ENCODE assay signal across 27 cellular contexts in the genomic region with DNA sequence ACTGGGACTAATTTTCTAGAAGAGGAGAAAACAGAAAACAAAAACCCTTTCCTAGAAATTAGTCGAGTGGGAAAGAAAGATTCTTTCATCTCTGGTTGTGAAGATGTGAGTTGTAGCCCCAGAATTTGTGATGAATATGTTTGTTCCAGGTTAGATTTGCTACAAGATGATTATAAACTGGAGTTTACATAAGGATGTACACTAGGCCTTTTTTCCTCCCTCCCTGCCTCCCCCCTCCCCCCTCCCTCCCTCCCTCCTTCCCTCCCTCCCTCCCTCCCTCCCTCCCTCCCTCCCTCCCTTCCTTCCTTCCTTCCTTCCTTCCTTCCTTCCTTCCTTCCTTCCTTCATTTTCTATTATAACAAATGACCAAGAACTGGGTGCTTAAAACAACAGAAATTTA.
"Had no signal": no experiment of that assay in that cellular context is flagged by ENCODE, and none has a peak within 500 bp of the region (broad histone marks: within the 10 kb centered on the region; RNA-seq: fewer than 3 reads in every experiment).

No MANE protein-coding gene starts in this region.

- H3K27ac ChIP-seq: stomach, suprapubic skin, testis, thoracic aorta, thyroid gland, tibial artery, tibial nerve, transverse colon, upper lobe of left lung, upper lobe of right lung, uterus, vagina had no signal

- DNase-seq: stimulated activated CD4-positive, alpha-beta T cell treated with anti-CD3 and anti-CD28 coated beads, Interleukin-2, amount 100 ng/mL, for 48 hours; stimulated activated CD4-positive, alpha-beta T cell treated with anti-CD3 and anti-CD28 coated beads, Interleukin-4, amount 100 ng/mL, for 1 hour; stimulated activated CD4-positive, alpha-beta T cell treated with anti-CD3 and anti-CD28 coated beads, Interleukin-4, amount 100 ng/mL, for 24 hours; stimulated activated CD4-positive, alpha-beta T cell treated with anti-CD3 and anti-CD28 coated beads, Interleukin-4, amount 100 ng/mL, for 4 hours; stimulated activated CD8-positive, alpha-beta memory T cell treated with anti-CD3 and anti-CD28 coated beads, Interleukin-4, amount 100 ng/mL, for 48 hours; stimulated activated naive B cell treated with anti-CD40 and anti-IgM and Interleukin-4, amounts not matched to agents 10 μg/mL and 1 μg/mL and 100 μg/mL, for 72 hours; stimulated activated naive CD4-positive, alpha-beta T cell; stimulated activated naive CD4-positive, alpha-beta T cell treated with Interleukin-2 at 50 U/mL for 16 hours; stimulated activated naive CD8-positive, alpha-beta T cell treated with anti-CD3 and anti-CD28 coated beads, Interleukin-15, amount 100 ng/mL, for 72 hours; stimulated activated naive CD8-positive, alpha-beta T cell treated with anti-CD3 and anti-CD28 coated beads, Interleukin-15, Interleukin-2, amounts not matched to agents 100 U/mL and 50 U/mL, for 24 hours; stomach; substantia nigra; testis; thyroid gland; tibial artery; transverse colon; trophoblast cell; upper lobe of left lung; upper lobe of right lung; uterus had no signal

- H3K4me3 ChIP-seq: stomach, suprapubic skin, testis, thoracic aorta, thyroid gland, tibial artery, tibial nerve, transverse colon, upper lobe of left lung, upper lobe of right lung, uterus, vagina had no signal

- H3K27me3 ChIP-seq: stomach, suprapubic skin, testis, thyroid gland, tibial artery, tibial nerve, transverse colon, upper lobe of left lung, upper lobe of right lung, uterus, vagina had no signal

- ATAC-seq: stimulated activated effector memory CD8-positive, alpha-beta T cell treated with anti-CD3 and anti-CD28 coated beads, Interleukin-12 subunit alpha, Interleukin-12 subunit beta, amount 100 ng/mL, for 72 hours; stimulated activated memory B cell treated with anti-CD40 and anti-IgM and Interleukin-4, amounts not matched to agents 10 μg/mL and 1 μg/mL and 100 μg/mL, for 72 hours; stimulated activated naive B cell treated with anti-CD40 and anti-IgM and Interleukin-4, amounts not matched to agents 10 μg/mL and 1 μg/mL and 100 μg/mL, for 72 hours; stimulated activated naive CD8-positive, alpha-beta T cell treated with anti-CD3 and anti-CD28 coated beads, Interleukin-15, amount 100 ng/mL, for 72 hours; stimulated activated naive CD8-positive, alpha-beta T cell treated with anti-CD3 and anti-CD28 coated beads, Interleukin-15, Interleukin-2, amounts not matched to agents 100 U/mL and 50 U/mL, for 24 hours; upper lobe of right lung had no signal

- H3K4me1 ChIP-seq: stomach, suprapubic skin, testis, thyroid gland, tibial artery, tibial nerve, transverse colon, upper lobe of left lung, upper lobe of right lung, uterus, vagina had no signal

- H3K9me3 ChIP-seq: suprapubic skin, testis, thoracic aorta, thyroid gland, tibial artery, transverse colon, upper lobe of right lung, uterus, vagina had no signal

- FAIRE-seq: urothelium cell line had no signal

- H3K36me3 ChIP-seq: stomach, suprapubic skin, thoracic aorta, thyroid gland, tibial artery, tibial nerve, transverse colon, upper lobe of left lung, upper lobe of right lung, uterus, vagina had no signal
